ENCODE assay signal across 32 cellular contexts in genomic region chr7:89738549-89738948, GRCh38.
DNase-seq lines count a peak whose midpoint lies in the region; ATAC-seq, FAIRE-seq and TF ChIP-seq lines count a peak whose summit lies in the region.
"Had no signal": no experiment of that assay in that cellular context is flagged by ENCODE, and none has a peak within 500 bp of the region (broad histone marks: within the 10 kb centered on the region; RNA-seq: fewer than 3 reads in every experiment).

No MANE protein-coding gene starts in this region.

- H2BK20ac ChIP-seq in IMR-90 (ENCODE audit: low read depth, low read length) = no peak overlapping the region
- H2BK20ac ChIP-seq in H1 (ENCODE audit: low read length) = no peak overlapping the region

- no peak overlapping the region for H3K18ac ChIP-seq in IMR-90 (ENCODE audit: low read depth, low read length)
- H3K18ac ChIP-seq in H1 (ENCODE audit: extremely low read depth, low read length) = no peak overlapping the region

- no peak for ATAC-seq in IMR-90 (ENCODE audit: low read depth)
- ATAC-seq in K562 = no peak
- ATAC-seq in HG03342 (IDR thresholded peaks at IDR 0.05; ENCODE audit: unreplicated experiment) = no peak
- ATAC-seq: A549; CD8-positive, alpha-beta T cell had no signal

- H2BK5ac ChIP-seq in IMR-90 (ENCODE audit: low read depth, low read length, poor library complexity, severe bottlenecking) = no peak overlapping the region
- no peak overlapping the region for H2BK5ac ChIP-seq in H1 (ENCODE audit: low read depth, low read length)

- no peak overlapping the region for H2AK5ac ChIP-seq in IMR-90 (ENCODE audit: low read depth, low read length)
- H2AK5ac ChIP-seq in H1 (ENCODE audit: low read depth, low read length) = no peak overlapping the region

- TF ChIP-seq CTCF in IMR-90 (conservative IDR thresholded peaks at IDR 0.05; ENCODE audit: low read depth, low read length) (no peak), K562 (IDR thresholded peaks at IDR 0.05 in 2 of 3, conservative IDR thresholded peaks at IDR 0.05 in 1 of 3; ENCODE audit: insufficient read depth in 2 of 3, low read depth in 1 of 3, low read length in 3 of 3) (no peak), H1 (IDR thresholded peaks at IDR 0.05; ENCODE audit: control extremely low read depth in 1 of 3, insufficient read depth in 1 of 3, low read depth in 1 of 3, low read length in 3 of 3) (no peak)

- H4K20me1 ChIP-seq in IMR-90 (ENCODE audit: insufficient read depth, low read length) (no peaks in the 10 kb centered on the region), K562 (replicated peaks; ENCODE audit: control insufficient read depth, insufficient read depth, low read length) (no peaks in the 10 kb centered on the region), H1 (replicated peaks in 1 of 2; ENCODE audit: control insufficient read depth in 1 of 2, insufficient read depth in 2 of 2, low read length in 2 of 2) (no peaks in the 10 kb centered on the region)
- H4K20me1 ChIP-seq: BLaER1; BLaER1 treated with 17β-estradiol and CSF1 and Interleukin-3, amounts not matched to agents 10 nM and 100 nM had no signal

- no peak overlapping the region for H3K23ac ChIP-seq in IMR-90 (ENCODE audit: low read depth, low read length)
- no peak overlapping the region for H3K23ac ChIP-seq in H1 (ENCODE audit: insufficient read length)

- no peak overlapping the region for H4K91ac ChIP-seq in IMR-90 (ENCODE audit: insufficient read depth, low read depth, low read length)
- no peak overlapping the region for H4K91ac ChIP-seq in H1 (replicated peaks; ENCODE audit: insufficient read length, low read length)

- H3K4me2 ChIP-seq in IMR-90 (ENCODE audit: low read depth, low read length) (no peak overlapping the region), K562 (ENCODE audit: insufficient read depth, low read length) (no peak overlapping the region), H1 (ENCODE audit: insufficient read depth in 1 of 2, low read depth in 2 of 2, low read length in 2 of 2) (no peak overlapping the region)
- H3K4me2 ChIP-seq: A549; BLaER1; BLaER1 treated with 17β-estradiol and CSF1 and Interleukin-3, amounts not matched to agents 10 nM and 100 nM had no signal

- DNase-seq in IMR-90 = no peak
- DNase-seq in K562 (ENCODE audit: extremely low read depth in 1 of 4, low spot score in 3 of 4) = no peak
- no peak for DNase-seq in H1 (ENCODE audit: low read depth in 1 of 2, low spot score in 2 of 2)
- no peak for DNase-seq in mesenteric fat pad (ENCODE audit: low spot score)
- no peak for DNase-seq in NCI-H748 (lab: John Stamatoyannopoulos, UW; ENCODE audit: unreplicated experiment)
- DNase-seq: 8988T; ACHN; AML-193; BE2C; C1 segment of cervical spinal cord; Caco-2; Calu3; CD4-positive, alpha-beta memory T cell; CD4-positive, alpha-beta T cell; CD4-positive, CD25-positive, alpha-beta regulatory T cell; CD8-positive, alpha-beta memory T cell; CD8-positive, alpha-beta T cell; COR-L47; DMS 273 treated with DMSO at 0.1 percent for 48 hours; DMS153; DMS53; DMS79; DMS79 treated with DMSO at 0.1 percent for 48 hours; DND-41; EL had no signal

- BruUV-seq in IMR-90 (replicated peaks; lab: Mats Ljungman, UMichigan) (no TSS peak), K562 (replicated peaks; lab: Mats Ljungman, UMichigan) (no TSS peak)

- intact Hi-C loops in IMR-90 (cut with micrococcal nuclease) (no loop called here), K562 (cut with micrococcal nuclease) (no loop called here)

- H3K9ac ChIP-seq in IMR-90 (ENCODE audit: low read depth, low read length) (no peak overlapping the region), K562 (ENCODE audit: insufficient read depth in 1 of 2, low read depth in 2 of 2, low read length in 2 of 2) (no peak overlapping the region), H1 (replicated peaks in 1 of 4; ENCODE audit: extremely low read depth in 1 of 4, low read depth in 3 of 4, low read length in 3 of 4) (no peak overlapping the region)
- H3K9ac ChIP-seq: BLaER1; BLaER1 treated with 17β-estradiol and CSF1 and Interleukin-3, amounts not matched to agents 10 nM and 100 nM had no signal

- H3K56ac ChIP-seq in IMR-90 (ENCODE audit: extremely low read depth, insufficient read depth, low read length) (no peak overlapping the region), H1 (replicated peaks; ENCODE audit: insufficient read length, low read depth, low read length) (no peak overlapping the region)

- H3K4me3 ChIP-seq in IMR-90 (ENCODE audit: insufficient read depth, low read depth, low read length) (no peak overlapping the region), K562 (no peak overlapping the region), H1 (ENCODE audit: extremely low read depth in 1 of 4, insufficient read depth in 2 of 4, low read depth in 3 of 4, low read length in 4 of 4) (no peak overlapping the region)
- H3K4me3 ChIP-seq: A549; BLaER1; BLaER1 treated with 17β-estradiol and CSF1 and Interleukin-3, amounts not matched to agents 10 nM and 100 nM had no signal

- H4K5ac ChIP-seq in IMR-90 (ENCODE audit: low read depth, low read length) (no peak overlapping the region), H1 (ENCODE audit: insufficient read length, low read depth, low read length) (no peak overlapping the region)

- H2AK9ac ChIP-seq in IMR-90 (replicated peaks; ENCODE audit: low read depth, low read length, poor library complexity) = no peak overlapping the region

- TF ChIP-seq RAD21 in IMR-90 (IDR thresholded peaks at IDR 0.05; ENCODE audit: low read length) = no peak
- no peak for TF ChIP-seq RAD21 in K562 (CRISPR knock-in tag; conservative IDR thresholded peaks at IDR 0.05 in 1 of 2, IDR thresholded peaks at IDR 0.05 in 1 of 2)
- TF ChIP-seq RAD21 in H1 (IDR thresholded peaks at IDR 0.05 in 1 of 2, conservative IDR thresholded peaks at IDR 0.05 in 1 of 2; ENCODE audit: low read depth in 2 of 2, low read length in 2 of 2) = no peak

- H4K8ac ChIP-seq in IMR-90 (ENCODE audit: low read depth in 2 of 2, low read length in 2 of 2) = no peak overlapping the region
- no peak overlapping the region for H4K8ac ChIP-seq in H1 (ENCODE audit: extremely low read depth, insufficient read depth, low read length)

- no peaks in the 10 kb centered on the region for H3K23me2 ChIP-seq in H1 (ENCODE audit: low read depth, low read length)

- CTCF ChIA-PET in IMR-90 (lab: Yijun Ruan, JAX) (no interaction called here), K562 (lab: Yijun Ruan, JAX; ENCODE audit: low intra/inter-chr PET ratio) (no interaction called here), H1 (lab: Charles Lee; ENCODE audit: partially characterized antibody) (no interaction called here)

- H2AFZ ChIP-seq in IMR-90 (replicated peaks; ENCODE audit: low read length, poor library complexity) = no peak overlapping the region
- H2AFZ ChIP-seq in K562 (ENCODE audit: low read depth, low read length) = no peak overlapping the region
- no peak overlapping the region for H2AFZ ChIP-seq in H1 (ENCODE audit: low read length)

- H3K4me1 ChIP-seq in IMR-90 (ENCODE audit: control insufficient read depth, insufficient read depth, low read length) = no peaks in the 10 kb centered on the region
- H3K4me1 ChIP-seq in K562 (replicated peaks in 1 of 2; ENCODE audit: control insufficient read depth in 2 of 2, insufficient read depth in 2 of 2, low read length in 2 of 2) = no peaks in the 10 kb centered on the region
- no peaks in the 10 kb centered on the region for H3K4me1 ChIP-seq in H1 (replicated peaks in 1 of 4; ENCODE audit: control insufficient read depth in 3 of 4, insufficient read depth in 4 of 4, low read length in 3 of 4)
- H3K4me1 ChIP-seq: A549; BE2C; BLaER1; BLaER1 treated with 17β-estradiol and CSF1 and Interleukin-3, amounts not matched to agents 10 nM and 100 nM; Caco-2 had no signal

- no peak overlapping the region for H2BK12ac ChIP-seq in H1 (ENCODE audit: low read depth, low read length)

- H3K9me3 ChIP-seq in IMR-90 (ENCODE audit: control insufficient read depth, insufficient read depth, low read length) (peaks cover 7% of the 10 kb centered on the region), K562 (replicated peaks; ENCODE audit: control insufficient read depth, insufficient read depth, low read depth, low read length) (no peaks in the 10 kb centered on the region), H1 (ENCODE audit: insufficient read depth in 2 of 2, low read depth in 1 of 2, low read length in 1 of 2) (no peaks in the 10 kb centered on the region)
- H3K9me3 ChIP-seq: A549; BE2C; BLaER1; BLaER1 treated with 17β-estradiol and CSF1 and Interleukin-3, amounts not matched to agents 10 nM and 100 nM; Caco-2 had no signal

- no CpG with 5 or more reads among the region's 2 CpGs for WGBS in IMR-90 (ENCODE audit: extremely low coverage in 2 of 2, insufficient read length in 1 of 2), 2 experiments
- WGBS in K562 (ENCODE audit: insufficient coverage, low coverage, missing lambda C conversion rate) = 0% methylated on average over 2 of the region's 2 CpGs
- 82% methylated on average over 2 of the region's 2 CpGs; no CpG with 5 or more reads in 1 of the 2 experiments for WGBS in H1 (ENCODE audit: extremely low coverage in 1 of 2, insufficient coverage in 1 of 2, insufficient read length in 1 of 2, insufficient replicate concordance in 2 of 2, low coverage in 1 of 2, low lambda C conversion rate in 2 of 2, missing lambda C conversion rate in 1 of 2), 2 experiments

- no peaks in the 10 kb centered on the region for H3K79me1 ChIP-seq in IMR-90 (ENCODE audit: low read depth in 1 of 2, low read length in 2 of 2)
- no peaks in the 10 kb centered on the region for H3K79me1 ChIP-seq in H1 (ENCODE audit: low read depth, low read length)

- no peak for FAIRE-seq in K562 (lab: Jason Lieb, UNC)
- FAIRE-seq in H1 (lab: Jason Lieb, UNC) = no peak
- FAIRE-seq: A204.1, A549 had no signal

- TF ChIP-seq POLR2A in IMR-90 (IDR thresholded peaks at IDR 0.05; ENCODE audit: low read depth, low read length) (no peak), K562 (conservative IDR thresholded peaks at IDR 0.05) (no peak), H1 (IDR thresholded peaks at IDR 0.05; ENCODE audit: control extremely low read depth in 1 of 2, low read depth in 2 of 2, low read length in 2 of 2) (no peak)

- H3K4ac ChIP-seq in IMR-90 (ENCODE audit: low read depth, low read length) (no peak overlapping the region), H1 (replicated peaks; ENCODE audit: insufficient read length, low read depth, low read length) (no peak overlapping the region)

- dilution Hi-C loops in IMR-90 (cut with HindIII; ENCODE audit: low sequenced_read_pairs, unreplicated experiment) = no loop called here

- in situ Hi-C loops in IMR-90 (cut with MboI; ENCODE audit: low sequenced_read_pairs) = no loop called here
- in situ Hi-C loops in K562 (cut with MboI) = no loop called here

- H3K79me2 ChIP-seq in K562 (ENCODE audit: control insufficient read depth, insufficient read depth, low read length) (no peaks in the 10 kb centered on the region), H1 (ENCODE audit: control insufficient read depth in 1 of 2, insufficient read depth in 2 of 2, low read length in 2 of 2) (no peaks in the 10 kb centered on the region)

- no peak overlapping the region for H3K14ac ChIP-seq in IMR-90 (replicated peaks; ENCODE audit: low read depth, low read length)
- H3K14ac ChIP-seq in H1 (ENCODE audit: insufficient read length) = no peak overlapping the region

- H3K27me3 ChIP-seq in IMR-90 (ENCODE audit: control insufficient read depth, insufficient read depth, low read length) (no peaks in the 10 kb centered on the region), K562 (ENCODE audit: control insufficient read depth in 2 of 2, insufficient read depth in 2 of 2, low read length in 2 of 2) (no peaks in the 10 kb centered on the region), H1 (replicated peaks in 1 of 4; ENCODE audit: control insufficient read depth in 3 of 4, extremely low read depth in 1 of 4, insufficient read depth in 3 of 4, low read length in 3 of 4) (no peaks in the 10 kb centered on the region)
- H3K27me3 ChIP-seq: BE2C; BLaER1; BLaER1 treated with 17β-estradiol and CSF1 and Interleukin-3, amounts not matched to agents 10 nM and 100 nM had no signal

- no peak overlapping the region for H2BK120ac ChIP-seq in IMR-90 (ENCODE audit: low read depth, low read length)
- H2BK120ac ChIP-seq in H1 (replicated peaks; ENCODE audit: low read depth, low read length) = no peak overlapping the region

- H3K27ac ChIP-seq in IMR-90 (ENCODE audit: insufficient read depth, low read length) = no peak overlapping the region
- H3K27ac ChIP-seq in K562 (ENCODE audit: extremely low read depth, low read depth, low read length) = no peak overlapping the region
- no peak overlapping the region for H3K27ac ChIP-seq in H1 (ENCODE audit: low read depth, low read length)
- H3K27ac ChIP-seq: 22Rv1; A549; BLaER1; BLaER1 treated with 17β-estradiol and CSF1 and Interleukin-3, amounts not matched to agents 10 nM and 100 nM; C4-2B had no signal

- H2BK15ac ChIP-seq in IMR-90 (ENCODE audit: low read depth, low read length) = no peak overlapping the region
- H2BK15ac ChIP-seq in H1 (ENCODE audit: low read length) = no peak overlapping the region

- TF ChIP-seq EP300 in K562 (IDR thresholded peaks at IDR 0.05; ENCODE audit: low read length) (no peak), H1 (IDR thresholded peaks at IDR 0.05; ENCODE audit: borderline replicate concordance in 1 of 2, low read depth in 2 of 2, low read length in 2 of 2) (no peak)

- POLR2A ChIA-PET in IMR-90 (lab: Charles Lee; ENCODE audit: unreplicated experiment) = no interaction called here
- POLR2A ChIA-PET in K562 (lab: Yijun Ruan, JAX) = no interaction called here
- POLR2A ChIA-PET in H1 (lab: Charles Lee; ENCODE audit: partially characterized antibody) = no interaction called here

- no peaks in the 10 kb centered on the region for H3K36me3 ChIP-seq in IMR-90 (ENCODE audit: control insufficient read depth, insufficient read depth, low read length)
- no peaks in the 10 kb centered on the region for H3K36me3 ChIP-seq in K562 (ENCODE audit: control insufficient read depth, insufficient read depth, low read length)
- H3K36me3 ChIP-seq in H1 (ENCODE audit: control insufficient read depth in 2 of 4, insufficient read depth in 4 of 4, low read length in 3 of 4) = no peaks in the 10 kb centered on the region
- H3K36me3 ChIP-seq: BE2C; BLaER1; BLaER1 treated with 17β-estradiol and CSF1 and Interleukin-3, amounts not matched to agents 10 nM and 100 nM had no signal

- H3K9me1 ChIP-seq in IMR-90 (ENCODE audit: insufficient read depth, low read length) (no peaks in the 10 kb centered on the region), K562 (ENCODE audit: control insufficient read depth, insufficient read depth, low read length) (no peaks in the 10 kb centered on the region)
